ENCODE assay signal across 1 cellular context in genomic region chr4:121535351-121535750, GRCh38.
TF ChIP-seq lines count a peak whose summit lies in the region.

No MANE protein-coding gene starts in this region.

TF ChIP-seq in HCT116, 20 proteins besides CTCF, POLR2A, EP300 and RAD21 (continued from another document):
- no peak for TF ChIP-seq TCF7L2 (IDR thresholded peaks at IDR 0.05; ENCODE audit: borderline replicate concordance, extremely low read depth, insufficient read depth, insufficient read length)
